27 cellular contexts compared by ENCODE assay signal in genomic region chr14:69017706-69018105, GRCh38.
"Had no signal": no experiment of that assay in that cellular context is flagged by ENCODE, and none has a peak within 500 bp of the region (broad histone marks: within the 10 kb centered on the region; RNA-seq: fewer than 3 reads in every experiment).

No MANE protein-coding gene starts in this region.

- H3K36me3 ChIP-seq: ascending aorta, brain microvascular endothelial cell, colonic mucosa, esophagus squamous epithelium, gastroesophageal sphincter had no signal

- H3K9me3 ChIP-seq: ascending aorta, colonic mucosa, esophagus squamous epithelium, gastroesophageal sphincter had no signal

- DNase-seq: activated CD4-positive, alpha-beta memory T cell treated with anti-CD3 and anti-CD28 coated beads, Interleukin-2, amount 10 ng/mL, durations not matched to agents 7 days and 5 days; activated CD4-positive, alpha-beta T cell treated with anti-CD3 and anti-CD28 coated beads for 1 hour; activated CD4-positive, alpha-beta T cell treated with anti-CD3 and anti-CD28 coated beads for 4 hours; activated CD4-positive, alpha-beta T cell treated with anti-CD3 and anti-CD28 coated beads, Interleukin-2, amount 10 ng/mL, durations not matched to agents 7 days and 5 days; activated CD4-positive, alpha-beta T cell treated with anti-CD3 and anti-CD28 coated beads, Interleukin-2, amount 50 U/mL, for 4 hours; activated CD4-positive, CD25-positive, alpha-beta regulatory T cell; activated CD8-positive, alpha-beta memory T cell treated with anti-CD3 and anti-CD28 coated beads, Interleukin-2, amount 50 U/mL, for 48 hours; activated gamma-delta T cell; activated naive CD4-positive, alpha-beta T cell; activated naive CD4-positive, alpha-beta T cell treated with anti-CD3 and anti-CD28 coated beads, Interleukin-2, amount 10 ng/mL, durations not matched to agents 7 days and 5 days; activated naive CD8-positive, alpha-beta T cell treated with anti-CD3 and anti-CD28 coated beads, Interleukin-2, amount 10 ng/mL, durations not matched to agents 7 days and 5 days; activated T-cell treated with anti-CD3 and anti-CD28 coated beads for 4 hours; activated T-cell treated with anti-CD3 and anti-CD28 coated beads, Interleukin-2, amount 50 U/mL, for 24 hours; activated T-cell treated with anti-CD3 and anti-CD28 coated beads, Interleukin-2, amount 50 U/mL, for 72 hours; brain microvascular endothelial cell; colonic mucosa; effector CD8-positive, alpha-beta T cell; esophagus squamous epithelium; foreskin melanocyte; T-helper 2 cell had no signal

- FAIRE-seq: bronchial epithelial cell, endometrium, endothelial cell of umbilical vein had no signal

- H3K27me3 ChIP-seq: ascending aorta, brain microvascular endothelial cell, colonic mucosa, esophagus squamous epithelium, gastroesophageal sphincter had no signal

- H3K4me1 ChIP-seq: ascending aorta, esophagus squamous epithelium had no signal

- ATAC-seq: activated naive CD4-positive, alpha-beta T cell treated with anti-CD3 and anti-CD28 coated beads, Interleukin-2, amount 50 U/mL, for 72 hours; activated T-cell treated with anti-CD3 and anti-CD28 coated beads, Interleukin-2, amount 50 U/mL, for 72 hours; gastroesophageal sphincter had no signal

- H3K4me3 ChIP-seq: ascending aorta, colonic mucosa, esophagus squamous epithelium, gastroesophageal sphincter had no signal

- H3K27ac ChIP-seq: ascending aorta, brain microvascular endothelial cell, colonic mucosa, epithelial cell of prostate, esophagus squamous epithelium, gastroesophageal sphincter had no signal
